30 cellular contexts compared by ENCODE assay signal in the genomic region with DNA sequence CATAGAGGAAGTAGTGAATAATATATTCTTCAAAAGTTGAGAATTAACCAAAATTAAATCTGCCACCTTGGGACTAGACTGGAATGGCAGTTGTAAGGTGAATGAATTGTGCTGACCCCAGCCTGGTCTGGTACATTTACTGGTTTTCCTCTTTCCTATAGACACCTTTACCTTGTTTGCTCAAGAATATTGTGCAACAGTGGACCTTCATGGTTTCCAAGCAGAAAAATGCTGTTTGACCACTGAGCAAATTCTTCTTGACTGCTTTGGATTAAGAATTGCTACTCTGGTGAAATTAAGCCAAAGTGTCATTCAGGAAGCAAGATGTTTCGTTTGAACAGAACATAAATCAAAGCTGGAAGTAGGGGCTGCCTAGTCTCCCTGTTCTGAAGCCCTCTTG.
"Had no signal": no experiment of that assay in that cellular context is flagged by ENCODE, and none has a peak within 500 bp of the region (broad histone marks: within the 10 kb centered on the region; RNA-seq: fewer than 3 reads in every experiment).

No MANE protein-coding gene starts in this region.

- H3K27ac ChIP-seq: ascending aorta, body of pancreas, breast epithelium, SJCRH30, SK-N-MC, WERI-Rb-1 had no signal

- H3K4me1 ChIP-seq: ascending aorta, body of pancreas, breast epithelium had no signal

- H3K4me3 ChIP-seq: ascending aorta, body of pancreas, breast epithelium, SJCRH30, SK-N-MC had no signal

- H3K9me3 ChIP-seq: ascending aorta, body of pancreas, breast epithelium, SJCRH30 had no signal

- ATAC-seq: activated CD8-positive, alpha-beta T cell treated with anti-CD3 and anti-CD28 coated beads, Interleukin-2, amount 10 ng/mL, durations not matched to agents 7 days and 5 days; body of pancreas had no signal

- H3K27me3 ChIP-seq: ascending aorta, body of pancreas, breast epithelium had no signal

- H3K36me3 ChIP-seq: ascending aorta, breast epithelium, SJCRH30, WERI-Rb-1 had no signal

- DNase-seq: activated CD4-positive, alpha-beta T cell treated with anti-CD3 and anti-CD28 coated beads for 1 hour; activated CD4-positive, alpha-beta T cell treated with anti-CD3 and anti-CD28 coated beads, Interleukin-2, amount 10 ng/mL, durations not matched to agents 7 days and 5 days; activated CD4-positive, alpha-beta T cell treated with anti-CD3 and anti-CD28 coated beads, Interleukin-2, amount 50 U/mL, for 48 hours; activated CD4-positive, CD25-positive, alpha-beta regulatory T cell; activated CD8-positive, alpha-beta T cell treated with anti-CD3 and anti-CD28 coated beads, Interleukin-2, amount 10 ng/mL, durations not matched to agents 7 days and 5 days; activated gamma-delta T cell; activated naive CD4-positive, alpha-beta T cell treated with Interleukin-2 at 50 U/mL for 16 hours; activated naive CD8-positive, alpha-beta T cell treated with anti-CD3 and anti-CD28 coated beads, Interleukin-2, amount 10 ng/mL, durations not matched to agents 7 days and 5 days; activated T-cell treated with anti-CD3 and anti-CD28 coated beads, Interleukin-2, amount 50 U/mL, for 24 hours; amygdala; body of pancreas; MM.1S; MV-4-11; NCI-H1092; NCI-H1436 treated with DMSO at 0.1 percent for 48 hours; NCI-H187; NCI-H2029 treated with DMSO at 0.1 percent for 48 hours; NCI-H2107; NCI-H2171; NCI-H510A; NCI-H526; NCI-H748 treated with DMSO at 0.1 percent for 48 hours; NK-92 treated with Interleukin-12 subunit alpha and Interleukin-12 subunit beta, amount 100 ng/mL, for 24 hours; SHP77; SJCRH30; T1000; WERI-Rb-1 had no signal
